Comparison of ENCODE assay signal across 21 cellular contexts in genomic region chr11:30853470-30853869, GRCh38.
DNase-seq lines count a peak whose midpoint lies in the region; ATAC-seq and TF ChIP-seq lines count a peak whose summit lies in the region.
"Had no signal": no experiment of that assay in that cellular context is flagged by ENCODE, and none has a peak within 500 bp of the region (broad histone marks: within the 10 kb centered on the region; RNA-seq: fewer than 3 reads in every experiment).

No MANE protein-coding gene starts in this region.

- H3K36me3 ChIP-seq in SJCRH30 = no peaks in the 10 kb centered on the region

- DNase-seq in NCI-H1092 treated with DMSO at 0.1 percent for 48 hours (lab: John Stamatoyannopoulos, UW) (peak; percentile 33), NCI-H1092 (lab: John Stamatoyannopoulos, UW) (no peak), NCI-H2081 (lab: John Stamatoyannopoulos, UW) (peak; percentile 20 to 26), NCI-H69 (lab: John Stamatoyannopoulos, UW) (peak; percentile 97), type B pancreatic cell (ENCODE audit: extremely low spot score, unreplicated experiment) (no peak), SJCRH30 (no peak)
- DNase-seq in activated T-cell treated with anti-CD3 and anti-CD28 coated beads, Interleukin-2, amount 50 U/mL, for 4 hours = no peak
- DNase-seq: 8988T; AML-193; C1 segment of cervical spinal cord; CD8-positive, alpha-beta T cell; HFFc6; Karpas-422; MV-4-11; NCI-H1436; NCI-H2029 treated with DMSO at 0.1 percent for 48 hours; NCI-H774; PC-3; Right ventricle myocardium superior; T-helper 2 cell had no signal

- H3K4me1 Mint-ChIP-seq in nephron (peaks cover 17% of the 10 kb centered on the region), type B pancreatic cell (ENCODE audit: unreplicated experiment) (peaks cover 47% of the 10 kb centered on the region)
- H3K4me1 Mint-ChIP-seq in activated T-cell treated with anti-CD3 and anti-CD28 coated beads, Interleukin-2, amount 50 U/mL, for 4 hours (ENCODE audit: low read depth) = no peaks in the 10 kb centered on the region

- no peak for ATAC-seq in activated T-cell treated with anti-CD3 and anti-CD28 coated beads, Interleukin-2, amount 50 U/mL, for 4 hours
- ATAC-seq: CD8-positive, alpha-beta T cell; PC-3 had no signal

- H3K4me3 Mint-ChIP-seq in nephron (no peak overlapping the region), type B pancreatic cell (no peak overlapping the region)
- no peak overlapping the region for H3K4me3 Mint-ChIP-seq in activated T-cell treated with anti-CD3 and anti-CD28 coated beads, Interleukin-2, amount 50 U/mL, for 4 hours
- H3K4me3 Mint-ChIP-seq: CD8-positive, alpha-beta T cell; HFFc6 had no signal

- H3K9me3 Mint-ChIP-seq in nephron (peaks cover 2% of the 10 kb centered on the region), type B pancreatic cell (peaks cover 8% of the 10 kb centered on the region)
- no peaks in the 10 kb centered on the region for H3K9me3 Mint-ChIP-seq in activated T-cell treated with anti-CD3 and anti-CD28 coated beads, Interleukin-2, amount 50 U/mL, for 4 hours
- H3K9me3 Mint-ChIP-seq: CD8-positive, alpha-beta T cell had no signal

- H3K27ac Mint-ChIP-seq in nephron (peak overlapping the region in 2 of 3 experiments; percentile 2 to 26), type B pancreatic cell (no peak overlapping the region)
- H3K27ac Mint-ChIP-seq: CD8-positive, alpha-beta T cell; HFFc6 had no signal

- no peak overlapping the region for H3K27ac ChIP-seq in SJCRH30

- H3K36me3 Mint-ChIP-seq in nephron (ENCODE audit: low read depth) = no peaks in the 10 kb centered on the region
- no peaks in the 10 kb centered on the region for H3K36me3 Mint-ChIP-seq in type B pancreatic cell
- H3K36me3 Mint-ChIP-seq in activated T-cell treated with anti-CD3 and anti-CD28 coated beads, Interleukin-2, amount 50 U/mL, for 4 hours (ENCODE audit: insufficient read depth) = no peaks in the 10 kb centered on the region
- H3K36me3 Mint-ChIP-seq: CD8-positive, alpha-beta T cell had no signal

- H3K27me3 ChIP-seq in SJCRH30 = no peaks in the 10 kb centered on the region

- H3K9me3 ChIP-seq in SJCRH30 (replicated peaks) = no peaks in the 10 kb centered on the region

- H3K27me3 Mint-ChIP-seq in nephron (ENCODE audit: low read depth) (peaks cover 12% of the 10 kb centered on the region), type B pancreatic cell (no peaks in the 10 kb centered on the region)
- H3K27me3 Mint-ChIP-seq in activated T-cell treated with anti-CD3 and anti-CD28 coated beads, Interleukin-2, amount 50 U/mL, for 4 hours (ENCODE audit: low read depth) = no peaks in the 10 kb centered on the region

- TF ChIP-seq CTCF in nephron (IDR thresholded peaks at IDR 0.05; ENCODE audit: unreplicated experiment in 3 of 3) (no peak), type B pancreatic cell (conservative IDR thresholded peaks at IDR 0.05) (no peak)

- H3K4me3 ChIP-seq in SJCRH30 = no peak overlapping the region

- no peaks in the 10 kb centered on the region; the same call in 1 of the 2 replicates for H3K4me1 ChIP-seq in SJCRH30

Comparison
In these comparisons a context has a peak if more than half of its experiments do, and no peak if none do; other contexts are left out.
1. DNase-seq: peak in NCI-H1092 treated with DMSO at 0.1 percent for 48 hours (single experiment), NCI-H2081 (2 of 2) and NCI-H69 (single experiment); none in NCI-H1092 (single experiment), type B pancreatic cell (single experiment), SJCRH30 (0 of 2) and activated T-cell treated with anti-CD3 and anti-CD28 coated beads, Interleukin-2, amount 50 U/mL, for 4 hours (single experiment).